In the genomic region with DNA sequence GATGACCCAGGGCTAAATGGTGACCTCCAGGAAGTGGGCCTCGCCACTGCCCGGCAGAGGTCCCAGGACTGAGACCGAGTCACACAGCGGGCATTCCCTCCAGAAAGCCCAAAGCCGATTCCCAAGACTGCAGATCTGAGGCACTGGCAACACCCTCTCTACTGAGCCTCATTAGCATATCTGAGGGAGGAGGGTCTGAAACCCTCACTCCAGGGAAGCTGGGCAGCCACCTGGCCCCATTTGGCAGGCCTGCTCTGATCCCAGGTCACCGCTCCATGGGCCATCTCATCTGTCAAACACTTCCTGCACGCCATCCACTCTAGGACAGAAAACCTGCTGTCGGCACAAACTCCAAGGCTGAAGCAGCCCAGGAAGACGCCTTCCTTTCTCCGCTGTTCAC, we compare ENCODE assay signal across 20 cellular contexts. TPM values are rescaled to one million over a fixed set of nuclear protein-coding genes. Genes with fewer than 3 reads are reported as not detected.
DNase-seq lines count a peak whose midpoint lies in the region; ATAC-seq and TF ChIP-seq lines count a peak whose summit lies in the region.
"Had no signal": no experiment of that assay in that cellular context is flagged by ENCODE, and none has a peak within 500 bp of the region (broad histone marks: within the 10 kb centered on the region; RNA-seq: fewer than 3 reads in every experiment).

No MANE protein-coding gene starts in this region.

- H4K20me1 ChIP-seq in BLaER1 treated with 17β-estradiol and CSF1 and Interleukin-3, amounts not matched to agents 10 nM and 100 nM = peaks cover 0 to 21% (median 0%) of the 10 kb centered on the region in 11 experiments; a peak in 5 of 22 replicates
- H4K20me1 ChIP-seq in GM23338 (replicated peaks; ENCODE audit: insufficient read depth) = no peaks in the 10 kb centered on the region

- H3F3A ChIP-seq in GM23338 (replicated peaks; ENCODE audit: low read depth) = no peaks in the 10 kb centered on the region

- H2AK5ac ChIP-seq in mesenchymal stem cell (ENCODE audit: low read length, severe bottlenecking) = no peak overlapping the region

- 51% methylated on average over 10 of the region's 10 CpGs for WGBS in mesenchymal stem cell

- no peaks in the 10 kb centered on the region for H3K36me3 Mint-ChIP-seq in GM23338 (ENCODE audit: low read depth)
- H3K36me3 Mint-ChIP-seq in activated T-cell treated with anti-CD3 and anti-CD28 coated beads, Interleukin-2, amount 50 U/mL, for 24 hours (ENCODE audit: low read depth) = no peaks in the 10 kb centered on the region

- no peak for TF ChIP-seq CTCF in GM23338 (conservative IDR thresholded peaks at IDR 0.05; ENCODE audit: low read depth in 2 of 2)

- no peak overlapping the region for H3K23ac ChIP-seq in mesenchymal stem cell (ENCODE audit: low read length in 2 of 2)

- H3K9me2 ChIP-seq in GM23338 (ENCODE audit: insufficient read depth) = no peaks in the 10 kb centered on the region

- H3K18ac ChIP-seq in mesenchymal stem cell (ENCODE audit: low read depth in 1 of 2, low read length in 2 of 2) = no peak overlapping the region

- H4K8ac ChIP-seq in mesenchymal stem cell (ENCODE audit: low read length) = no peak overlapping the region

- peaks cover 9% of the 10 kb centered on the region for H3K27me3 Mint-ChIP-seq in GM23338 (ENCODE audit: insufficient read depth, low read depth, poor library complexity)
- no peaks in the 10 kb centered on the region for H3K27me3 Mint-ChIP-seq in activated T-cell treated with anti-CD3 and anti-CD28 coated beads, Interleukin-2, amount 50 U/mL, for 24 hours

- no peak overlapping the region for H3K27ac Mint-ChIP-seq in GM23338
- no peak overlapping the region for H3K27ac Mint-ChIP-seq in activated T-cell treated with anti-CD3 and anti-CD28 coated beads, Interleukin-2, amount 50 U/mL, for 24 hours
- H3K27ac Mint-ChIP-seq: activated CD8-positive, alpha-beta T cell treated with anti-CD3 and anti-CD28 coated beads, Interleukin-2, amount 10 ng/mL, durations not matched to agents 7 days and 5 days; activated T-helper 1 cell treated with anti-CD3 and anti-CD28 coated beads, Interleukin-12 subunit alpha, Interleukin-12 subunit beta, Interleukin-2, Interleukin-4 antibody, amounts not matched to agents 30 ng/mL and 10 ng/mL and 1 ng/mL, durations not matched to agents 14 hours and 24 hours and 36 hours had no signal

- peak; percentile 65 for DNase-seq in GM23338 (ENCODE audit: low spot score)
- peak; percentile 48 for DNase-seq in SW480 (ENCODE audit: low spot score)
- DNase-seq in mesenchymal stem cell = no peak
- DNase-seq in activated T-cell treated with anti-CD3 and anti-CD28 coated beads, Interleukin-2, amount 50 U/mL, for 24 hours = no peak
- no peak for DNase-seq in AG20443 (ENCODE audit: low spot score)
- no peak for DNase-seq in RKO (ENCODE audit: low spot score)
- DNase-seq: activated CD8-positive, alpha-beta T cell treated with anti-CD3 and anti-CD28 coated beads, Interleukin-2, amount 10 ng/mL, durations not matched to agents 7 days and 5 days; adrenal gland; effector CD8-positive, alpha-beta T cell; KG1; MV-4-11; NCI-H2227 treated with DMSO at 0.1 percent for 48 hours; small intestine; stimulated activated CD8-positive, alpha-beta memory T cell treated with anti-CD3 and anti-CD28 coated beads, Interleukin-4, amount 100 ng/mL, for 48 hours had no signal

- H3K27me3 ChIP-seq in BLaER1 treated with 17β-estradiol and CSF1 and Interleukin-3, amounts not matched to agents 10 nM and 100 nM = peaks cover 0 to 20% (median 0%) of the 10 kb centered on the region in 11 experiments; a peak in 7 of 22 replicates
- no peaks in the 10 kb centered on the region for H3K27me3 ChIP-seq in GM23338 (ENCODE audit: insufficient read depth)
- H3K27me3 ChIP-seq in mesenchymal stem cell (ENCODE audit: control insufficient read depth in 1 of 2, insufficient read depth in 1 of 2, low read length in 2 of 2) = peaks cover 20 to 45% of the 10 kb centered on the region in 2 experiments
- H3K27me3 ChIP-seq: adrenal gland, cardiac muscle cell had no signal

- no peak overlapping the region for H3K27ac ChIP-seq in BLaER1 treated with 17β-estradiol and CSF1 and Interleukin-3, amounts not matched to agents 10 nM and 100 nM
- no peak overlapping the region for H3K27ac ChIP-seq in GM23338 (ENCODE audit: low read depth)
- peak overlapping the region; percentile 6 for H3K27ac ChIP-seq in mesenchymal stem cell (ENCODE audit: low read length, poor library complexity, severe bottlenecking)
- H3K27ac ChIP-seq: adrenal gland, cardiac muscle cell had no signal

- no peaks in the 10 kb centered on the region for H3K9me3 ChIP-seq in BLaER1 treated with 17β-estradiol and CSF1 and Interleukin-3, amounts not matched to agents 10 nM and 100 nM (replicated peaks in 1 of 11)
- no peaks in the 10 kb centered on the region for H3K9me3 ChIP-seq in mesenchymal stem cell (ENCODE audit: control insufficient read depth, low read length)
- H3K9me3 ChIP-seq: adrenal gland, HAP-1 had no signal

- H3K4me3 Mint-ChIP-seq in GM23338 = no peak overlapping the region
- no peak overlapping the region for H3K4me3 Mint-ChIP-seq in activated T-cell treated with anti-CD3 and anti-CD28 coated beads, Interleukin-2, amount 50 U/mL, for 24 hours
- H3K4me3 Mint-ChIP-seq: activated CD8-positive, alpha-beta T cell treated with anti-CD3 and anti-CD28 coated beads, Interleukin-2, amount 10 ng/mL, durations not matched to agents 7 days and 5 days; activated T-helper 1 cell treated with anti-CD3 and anti-CD28 coated beads, Interleukin-12 subunit alpha, Interleukin-12 subunit beta, Interleukin-2, Interleukin-4 antibody, amounts not matched to agents 30 ng/mL and 10 ng/mL and 1 ng/mL, durations not matched to agents 14 hours and 24 hours and 36 hours had no signal

- no peaks in the 10 kb centered on the region for H3K36me3 ChIP-seq in BLaER1 treated with 17β-estradiol and CSF1 and Interleukin-3, amounts not matched to agents 10 nM and 100 nM
- H3K36me3 ChIP-seq in GM23338 (ENCODE audit: insufficient read depth) (no peaks in the 10 kb centered on the region), mesenchymal stem cell (ENCODE audit: control insufficient read depth in 1 of 2, insufficient read depth in 2 of 2, low read depth in 1 of 2, low read length in 2 of 2) (no peaks in the 10 kb centered on the region)
- H3K36me3 ChIP-seq: adrenal gland, cardiac muscle cell, HAP-1 had no signal

- peaks cover 39 to 71% (median 62%) of the 10 kb centered on the region in 10 experiments for H3K4me1 ChIP-seq in BLaER1 treated with 17β-estradiol and CSF1 and Interleukin-3, amounts not matched to agents 10 nM and 100 nM
- H3K4me1 ChIP-seq in GM23338 (ENCODE audit: insufficient read depth) (peaks cover 13% of the 10 kb centered on the region; the same call in 1 of the 2 replicates), mesenchymal stem cell (ENCODE audit: control insufficient read depth, insufficient read depth, low read depth, low read length) (peaks cover 7% of the 10 kb centered on the region)

- no peak overlapping the region for H2BK5ac ChIP-seq in mesenchymal stem cell (ENCODE audit: low read depth, low read length, poor library complexity, severe bottlenecking)

- H2AFZ ChIP-seq in GM23338 = peak overlapping the region; percentile 57
- no peak overlapping the region for H2AFZ ChIP-seq in mesenchymal stem cell (ENCODE audit: low read depth, low read length)

- no peak overlapping the region for H2BK15ac ChIP-seq in mesenchymal stem cell (ENCODE audit: low read depth, poor library complexity, severe bottlenecking)

- no peaks in the 10 kb centered on the region for H3K79me2 ChIP-seq in GM23338 (replicated peaks; ENCODE audit: insufficient read depth)

- H3K4me2 ChIP-seq in BLaER1 treated with 17β-estradiol and CSF1 and Interleukin-3, amounts not matched to agents 10 nM and 100 nM = peak overlapping the region in 9 of 11 experiments; percentile 5 to 41 (median 16); a peak in 7 of 22 replicates
- no peak overlapping the region for H3K4me2 ChIP-seq in GM23338
- H3K4me2 ChIP-seq in mesenchymal stem cell (ENCODE audit: low read length, poor library complexity, severe bottlenecking) = no peak overlapping the region

- peak overlapping the region in 1 of 2 experiments; percentile 42 for H3K14ac ChIP-seq in mesenchymal stem cell (ENCODE audit: low read length in 2 of 2)

- H3K9ac ChIP-seq in BLaER1 treated with 17β-estradiol and CSF1 and Interleukin-3, amounts not matched to agents 10 nM and 100 nM = no peak overlapping the region
- no peak overlapping the region for H3K9ac ChIP-seq in mesenchymal stem cell (ENCODE audit: low read length)

- no peaks in the 10 kb centered on the region for H3K9me3 Mint-ChIP-seq in GM23338
- no peaks in the 10 kb centered on the region for H3K9me3 Mint-ChIP-seq in activated T-cell treated with anti-CD3 and anti-CD28 coated beads, Interleukin-2, amount 50 U/mL, for 24 hours
- H3K9me3 Mint-ChIP-seq: activated T-helper 1 cell treated with anti-CD3 and anti-CD28 coated beads, Interleukin-12 subunit alpha, Interleukin-12 subunit beta, Interleukin-2, Interleukin-4 antibody, amounts not matched to agents 30 ng/mL and 10 ng/mL and 1 ng/mL, durations not matched to agents 14 hours and 24 hours and 36 hours had no signal

- no peak overlapping the region for H3K4ac ChIP-seq in mesenchymal stem cell (ENCODE audit: low read depth in 1 of 2, low read length in 2 of 2)

- ATAC-seq in GM23338 = peak; percentile 74
- no peak for ATAC-seq in HG02763 (IDR thresholded peaks at IDR 0.05; ENCODE audit: unreplicated experiment)
- ATAC-seq: activated CD8-positive, alpha-beta T cell treated with anti-CD3 and anti-CD28 coated beads, Interleukin-2, amount 10 ng/mL, durations not matched to agents 7 days and 5 days had no signal

- H2BK120ac ChIP-seq in mesenchymal stem cell (ENCODE audit: low read depth, low read length) = no peak overlapping the region

- no peak overlapping the region for H3K4me3 ChIP-seq in BLaER1 treated with 17β-estradiol and CSF1 and Interleukin-3, amounts not matched to agents 10 nM and 100 nM
- H3K4me3 ChIP-seq in GM23338 = no peak overlapping the region
- no peak overlapping the region for H3K4me3 ChIP-seq in mesenchymal stem cell (ENCODE audit: insufficient read depth in 1 of 2, low read depth in 1 of 2, low read length in 2 of 2)
- H3K4me3 ChIP-seq: adrenal gland, cardiac muscle cell, HAP-1, lung had no signal

- H3K4me1 Mint-ChIP-seq in GM23338 = peaks cover 15% of the 10 kb centered on the region
- H3K4me1 Mint-ChIP-seq in activated T-cell treated with anti-CD3 and anti-CD28 coated beads, Interleukin-2, amount 50 U/mL, for 24 hours (ENCODE audit: low read depth) = peaks cover 40% of the 10 kb centered on the region

- no peak overlapping the region for H2BK12ac ChIP-seq in mesenchymal stem cell (ENCODE audit: low read length in 2 of 2)

- H3K79me1 ChIP-seq in mesenchymal stem cell (replicated peaks; ENCODE audit: low read length, poor library complexity, severe bottlenecking) = no peaks in the 10 kb centered on the region

- H4K91ac ChIP-seq in mesenchymal stem cell (ENCODE audit: low read length) = no peak overlapping the region

TF ChIP-seq in GM23338, 12 proteins besides CTCF, POLR2A, EP300 and RAD21 (continues in another document):
- TF ChIP-seq CREB1 (CRISPR knock-in tag; IDR thresholded peaks at IDR 0.05; ENCODE audit: low read depth) = no peak

RNA-seq across cellular contexts. Expression of gene FAM178B, which starts 29.1 kb away (rescaled TPM):
- 0.47 TPM in 1 of 2 replicates, not detected in the other for total RNA-seq in GM23338 (2014; rRNA removed; shearing (Covaris generic))
- 0.70 and 1.1 TPM in 2 replicates for polyA plus RNA-seq in GM23338 (2016; fragmentation: Nextera tagmentation; extraction: Ambion mirVana)
- polyA plus RNA-seq in mesenchymal stem cell (2013, experiment 1 of 2) = not detected
- polyA plus RNA-seq in mesenchymal stem cell (2013, experiment 2 of 2) = not detected
- total RNA-seq: activated T-helper 1 cell treated with anti-CD3 and anti-CD28 coated beads, Interleukin-12 subunit alpha, Interleukin-12 subunit beta, Interleukin-2, Interleukin-4 antibody, amounts not matched to agents 30 ng/mL and 10 ng/mL and 1 ng/mL, durations not matched to agents 14 hours and 24 hours and 36 hours had no signal

Comparison
In these comparisons a context has a peak if more than half of its experiments do, and no peak if none do; other contexts are left out.
1. H3K4me2 ChIP-seq: peak in BLaER1 treated with 17β-estradiol and CSF1 and Interleukin-3, amounts not matched to agents 10 nM and 100 nM (9 of 11); none in GM23338 (single experiment) and mesenchymal stem cell (single experiment).
2. DNase-seq: peak in GM23338 (single experiment) and SW480 (single experiment); none in mesenchymal stem cell (single experiment), activated T-cell treated with anti-CD3 and anti-CD28 coated beads, Interleukin-2, amount 50 U/mL, for 24 hours (single experiment), AG20443 (single experiment) and RKO (single experiment).